In genomic region chr6:44263357-44264100, GRCh38 we compare ENCODE assay signal across 1 cellular context.
TF ChIP-seq lines count a peak whose summit lies in the region.

No MANE protein-coding gene starts in this region.

TF ChIP-seq in K562, 482 proteins besides CTCF, POLR2A, EP300 and RAD21 (continued from another document):
- TF ChIP-seq ZNF280B (CRISPR knock-in tag; IDR thresholded peaks at IDR 0.05) = no peak
- TF ChIP-seq NCOA1 (IDR thresholded peaks at IDR 0.05; ENCODE audit: low read depth) = no peak
